Comparison of ENCODE assay signal across 22 cellular contexts in the genomic region with DNA sequence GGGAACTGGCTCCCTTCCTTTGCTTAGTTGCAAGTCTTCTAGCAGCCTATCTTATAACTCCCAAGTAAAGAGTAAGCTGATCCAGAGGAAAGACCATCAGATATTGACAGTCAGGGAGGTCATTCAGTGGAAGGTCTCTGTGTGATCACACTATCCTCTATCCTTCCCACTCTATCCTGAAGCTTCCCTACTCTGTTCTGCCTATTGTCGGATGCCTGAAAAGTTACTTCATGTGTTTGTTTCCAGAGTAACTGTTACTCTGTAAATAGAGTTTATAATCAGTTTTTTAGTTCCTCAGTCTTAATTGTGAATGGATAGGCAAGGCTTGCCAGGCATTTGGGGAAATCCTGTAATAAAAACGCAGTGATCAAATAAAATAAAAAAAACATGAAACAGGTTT.
"Had no signal": no experiment of that assay in that cellular context is flagged by ENCODE, and none has a peak within 500 bp of the region (broad histone marks: within the 10 kb centered on the region; RNA-seq: fewer than 3 reads in every experiment).

No MANE protein-coding gene starts in this region.

- H3K4me3 Mint-ChIP-seq: activated B cell treated with CpG ODN at 0.5 μM for 24 hours; activated CD4-positive, alpha-beta memory T cell treated with anti-CD3 and anti-CD28 coated beads for 36 hours; activated CD8-positive, alpha-beta memory T cell treated with anti-CD3 and anti-CD28 coated beads, Interleukin-2, amount 10 ng/mL, durations not matched to agents 7 days and 5 days; activated naive CD8-positive, alpha-beta T cell treated with anti-CD3 and anti-CD28 coated beads for 36 hours; activated T-helper 17 cell treated with anti-CD3 and anti-CD28 coated beads, Interleukin-2, amount 50 U/mL, for 72 hours; endodermal cell; memory B cell; naive B cell; neural crest cell; stimulated activated naive CD8-positive, alpha-beta T cell treated with anti-CD3 and anti-CD28 coated beads, Interleukin-15, Interleukin-2, amounts not matched to agents 100 ng/mL and 50 ng/mL, for 24 hours had no signal

- H3K27me3 ChIP-seq: cardiac muscle cell, dorsolateral prefrontal cortex, transverse colon, uterus had no signal

- H3K27me3 Mint-ChIP-seq: activated B cell treated with CpG ODN at 0.5 μM for 24 hours; activated CD4-positive, alpha-beta memory T cell treated with anti-CD3 and anti-CD28 coated beads for 36 hours; activated CD8-positive, alpha-beta memory T cell treated with anti-CD3 and anti-CD28 coated beads, Interleukin-2, amount 10 ng/mL, durations not matched to agents 7 days and 5 days; activated naive CD8-positive, alpha-beta T cell treated with anti-CD3 and anti-CD28 coated beads for 36 hours; activated T-helper 17 cell treated with anti-CD3 and anti-CD28 coated beads, Interleukin-2, amount 50 U/mL, for 72 hours; memory B cell; naive B cell; stimulated activated naive CD8-positive, alpha-beta T cell treated with anti-CD3 and anti-CD28 coated beads, Interleukin-15, Interleukin-2, amounts not matched to agents 100 ng/mL and 50 ng/mL, for 24 hours had no signal

- H3K27ac ChIP-seq: cardiac muscle cell, dorsolateral prefrontal cortex, epithelial cell of prostate, transverse colon, uterus had no signal

- ATAC-seq: activated CD8-positive, alpha-beta memory T cell treated with anti-CD3 and anti-CD28 coated beads, Interleukin-2, amount 10 ng/mL, durations not matched to agents 7 days and 5 days; activated T-helper 17 cell treated with anti-CD3 and anti-CD28 coated beads, Interleukin-2, amount 50 U/mL, for 72 hours; mucosa of descending colon had no signal

- H3K4me1 ChIP-seq: uterus had no signal

- H3K27ac Mint-ChIP-seq: activated B cell treated with CpG ODN at 0.5 μM for 24 hours; activated CD4-positive, alpha-beta memory T cell treated with anti-CD3 and anti-CD28 coated beads for 36 hours; activated CD8-positive, alpha-beta memory T cell treated with anti-CD3 and anti-CD28 coated beads, Interleukin-2, amount 10 ng/mL, durations not matched to agents 7 days and 5 days; activated naive CD8-positive, alpha-beta T cell treated with anti-CD3 and anti-CD28 coated beads for 36 hours; activated T-helper 17 cell treated with anti-CD3 and anti-CD28 coated beads, Interleukin-2, amount 50 U/mL, for 72 hours; endodermal cell; memory B cell; stimulated activated naive CD8-positive, alpha-beta T cell treated with anti-CD3 and anti-CD28 coated beads, Interleukin-15, Interleukin-2, amounts not matched to agents 100 ng/mL and 50 ng/mL, for 24 hours had no signal

- H3K36me3 ChIP-seq: cardiac muscle cell, transverse colon, uterus had no signal

- H3K36me3 Mint-ChIP-seq: activated CD8-positive, alpha-beta memory T cell treated with anti-CD3 and anti-CD28 coated beads, Interleukin-2, amount 10 ng/mL, durations not matched to agents 7 days and 5 days; activated naive CD8-positive, alpha-beta T cell treated with anti-CD3 and anti-CD28 coated beads for 36 hours; memory B cell had no signal

- H3K4me1 Mint-ChIP-seq: activated B cell treated with CpG ODN at 0.5 μM for 24 hours; activated CD8-positive, alpha-beta memory T cell treated with anti-CD3 and anti-CD28 coated beads, Interleukin-2, amount 10 ng/mL, durations not matched to agents 7 days and 5 days; activated naive CD8-positive, alpha-beta T cell treated with anti-CD3 and anti-CD28 coated beads for 36 hours; activated T-helper 17 cell treated with anti-CD3 and anti-CD28 coated beads, Interleukin-2, amount 50 U/mL, for 72 hours; memory B cell; naive B cell had no signal

- H3K9me3 ChIP-seq: mucosa of descending colon, transverse colon, uterus had no signal

- H3K4me3 ChIP-seq: cardiac muscle cell, dorsolateral prefrontal cortex, mucosa of descending colon, skin epidermis, transverse colon, uterus had no signal

- DNase-seq: activated B cell treated with CpG ODN at 0.5 μM for 24 hours; activated CD4-positive, alpha-beta memory T cell treated with anti-CD3 and anti-CD28 coated beads for 36 hours; activated CD4-positive, alpha-beta T cell treated with anti-CD3 and anti-CD28 coated beads for 4 hours; activated CD8-positive, alpha-beta memory T cell treated with anti-CD3 and anti-CD28 coated beads, Interleukin-2, amount 10 ng/mL, durations not matched to agents 7 days and 5 days; activated naive CD4-positive, alpha-beta T cell; activated naive CD8-positive, alpha-beta T cell treated with anti-CD3 and anti-CD28 coated beads for 36 hours; amygdala; dorsolateral prefrontal cortex; endodermal cell; head of caudate nucleus; mucosa of descending colon; naive B cell; T-helper 2 cell; transverse colon; uterus had no signal

- H3K9me3 Mint-ChIP-seq: activated B cell treated with CpG ODN at 0.5 μM for 24 hours; activated CD4-positive, alpha-beta memory T cell treated with anti-CD3 and anti-CD28 coated beads for 36 hours; activated naive CD8-positive, alpha-beta T cell treated with anti-CD3 and anti-CD28 coated beads for 36 hours; activated T-helper 17 cell treated with anti-CD3 and anti-CD28 coated beads, Interleukin-2, amount 50 U/mL, for 72 hours; endodermal cell; memory B cell; naive B cell; stimulated activated naive CD8-positive, alpha-beta T cell treated with anti-CD3 and anti-CD28 coated beads, Interleukin-15, Interleukin-2, amounts not matched to agents 100 ng/mL and 50 ng/mL, for 24 hours had no signal
